In the genomic region with DNA sequence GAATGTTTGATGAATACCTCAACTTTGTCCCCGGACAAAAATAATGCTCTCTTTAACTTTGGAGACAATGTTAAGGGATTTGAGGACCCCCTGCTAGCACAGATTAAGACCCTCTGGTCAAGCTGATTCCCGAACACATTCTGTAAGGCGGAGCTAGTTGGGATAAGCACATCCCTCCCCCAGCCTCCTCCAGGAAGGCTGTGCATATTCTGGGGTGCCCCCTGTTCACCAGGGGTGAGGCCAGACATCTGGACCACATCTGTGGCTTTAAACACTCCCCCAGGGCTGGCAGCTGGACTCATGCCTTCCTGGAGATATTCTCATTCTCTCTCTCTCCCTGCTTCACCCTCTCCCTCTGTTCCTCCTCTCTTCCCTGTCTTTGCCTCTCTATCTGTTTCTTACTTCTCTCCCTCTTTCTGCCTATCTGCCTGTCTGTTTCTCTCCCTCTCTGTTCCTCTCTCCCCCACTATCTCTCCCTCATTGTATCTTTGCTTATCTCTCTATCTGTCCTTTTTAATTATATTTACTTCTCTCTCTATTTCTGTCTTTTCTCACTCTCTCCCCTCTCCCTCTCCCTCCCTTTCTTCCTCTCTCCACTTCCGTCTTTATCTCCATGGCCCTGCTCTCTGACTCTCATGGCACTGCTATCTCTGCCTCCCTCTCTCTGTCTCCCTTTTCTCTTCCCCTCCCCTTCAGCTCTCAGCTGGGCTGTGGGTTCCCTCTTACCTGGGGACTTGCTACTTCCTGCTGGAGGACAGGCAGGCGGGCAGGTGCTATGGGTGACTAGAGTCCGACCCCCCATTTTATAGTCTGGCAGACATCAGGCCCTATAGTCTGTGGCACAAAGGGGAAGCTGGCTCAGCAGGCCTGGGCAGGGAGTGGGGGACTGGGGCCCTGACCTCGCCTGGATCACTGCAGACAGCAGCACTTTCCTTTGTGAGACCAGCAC, we compare ENCODE assay signal across 13 cellular contexts. TPM values are rescaled to one million over a fixed set of nuclear protein-coding genes. Genes with fewer than 3 reads are reported as not detected.
DNase-seq lines count a peak whose midpoint lies in the region; ATAC-seq, FAIRE-seq and TF ChIP-seq lines count a peak whose summit lies in the region.
"Had no signal": no experiment of that assay in that cellular context is flagged by ENCODE, and none has a peak within 500 bp of the region (broad histone marks: within the 10 kb centered on the region; RNA-seq: fewer than 3 reads in every experiment).

A gene (minus strand): TSS at position 777 of the 949 bp plus-strand sequence. CDS start 1,708 bp downstream, outside the sequence.

- H3K27ac Mint-ChIP-seq in activated CD4-positive, alpha-beta T cell treated with anti-CD3 and anti-CD28 coated beads, Interleukin-2, amount 10 ng/mL, durations not matched to agents 7 days and 5 days = peak within 1 kb of the TSS; percentile 54
- peak within 1 kb of the TSS; percentile 87 for H3K27ac Mint-ChIP-seq in T-helper 17 cell
- H3K27ac Mint-ChIP-seq in stimulated activated memory B cell treated with anti-CD40 and anti-IgM and Interleukin-4, amounts not matched to agents 10 μg/mL and 1 μg/mL and 100 μg/mL, for 72 hours = peak within 1 kb of the TSS; percentile 40
- H3K27ac Mint-ChIP-seq: activated naive CD4-positive, alpha-beta T cell treated with anti-CD3 and anti-CD28 coated beads for 36 hours had no signal

- H3K27me3 Mint-ChIP-seq in activated CD4-positive, alpha-beta T cell treated with anti-CD3 and anti-CD28 coated beads, Interleukin-2, amount 10 ng/mL, durations not matched to agents 7 days and 5 days = peaks cover 12% of the 10 kb centered on the region
- H3K27me3 Mint-ChIP-seq in T-helper 17 cell = peaks cover 11% of the 10 kb centered on the region
- H3K27me3 Mint-ChIP-seq in stimulated activated memory B cell treated with anti-CD40 and anti-IgM and Interleukin-4, amounts not matched to agents 10 μg/mL and 1 μg/mL and 100 μg/mL, for 72 hours = no peaks in the 10 kb centered on the region

- FAIRE-seq in GM12891 (lab: Jason Lieb, UNC) = no peak
- FAIRE-seq: A549, GM18507 had no signal

- CTCF ChIA-PET in activated CD4-positive, alpha-beta T cell treated with anti-CD3 and anti-CD28 coated beads, Interleukin-2, amount 10 ng/mL, durations not matched to agents 7 days and 5 days (lab: Charles Lee) = interaction anchor here (1.0 kb wide), 1 partner anchor 12 kb away, joined by 3 read pairs; no protein-coding TSS in a partner anchor

- ATAC-seq in T-helper 17 cell = no peak
- peak; percentile 81 for ATAC-seq in left ventricle myocardium superior
- no peak for ATAC-seq in stimulated activated memory B cell treated with anti-CD40 and anti-IgM and Interleukin-4, amounts not matched to agents 10 μg/mL and 1 μg/mL and 100 μg/mL, for 72 hours
- ATAC-seq in GM19455 (IDR thresholded peaks at IDR 0.05; ENCODE audit: unreplicated experiment) = no peak
- ATAC-seq: A549 had no signal

- POLR2A ChIA-PET in activated CD4-positive, alpha-beta T cell treated with anti-CD3 and anti-CD28 coated beads, Interleukin-2, amount 10 ng/mL, durations not matched to agents 7 days and 5 days (lab: Charles Lee) = no interaction called here

- no peaks in the 10 kb centered on the region for H3K36me3 Mint-ChIP-seq in activated CD4-positive, alpha-beta T cell treated with anti-CD3 and anti-CD28 coated beads, Interleukin-2, amount 10 ng/mL, durations not matched to agents 7 days and 5 days (ENCODE audit: low read depth)
- peaks cover 2% of the 10 kb centered on the region for H3K36me3 Mint-ChIP-seq in T-helper 17 cell (ENCODE audit: low read depth)
- H3K36me3 Mint-ChIP-seq in stimulated activated memory B cell treated with anti-CD40 and anti-IgM and Interleukin-4, amounts not matched to agents 10 μg/mL and 1 μg/mL and 100 μg/mL, for 72 hours = no peaks in the 10 kb centered on the region

- H3K9me3 ChIP-seq in T-helper 17 cell (ENCODE audit: control insufficient read depth, low read length, poor library complexity, severe bottlenecking) = no peaks in the 10 kb centered on the region
- H3K9me3 ChIP-seq: A549 had no signal

- H3K4me1 Mint-ChIP-seq in activated CD4-positive, alpha-beta T cell treated with anti-CD3 and anti-CD28 coated beads, Interleukin-2, amount 10 ng/mL, durations not matched to agents 7 days and 5 days = peaks cover 18% of the 10 kb centered on the region
- peaks cover 17% of the 10 kb centered on the region for H3K4me1 Mint-ChIP-seq in T-helper 17 cell
- peaks cover 27% of the 10 kb centered on the region for H3K4me1 Mint-ChIP-seq in stimulated activated memory B cell treated with anti-CD40 and anti-IgM and Interleukin-4, amounts not matched to agents 10 μg/mL and 1 μg/mL and 100 μg/mL, for 72 hours

- intact Hi-C loops in left ventricle myocardium superior (cut with micrococcal nuclease) = no loop called here

- no peaks in the 10 kb centered on the region for H3K9me3 Mint-ChIP-seq in activated CD4-positive, alpha-beta T cell treated with anti-CD3 and anti-CD28 coated beads, Interleukin-2, amount 10 ng/mL, durations not matched to agents 7 days and 5 days
- no peaks in the 10 kb centered on the region for H3K9me3 Mint-ChIP-seq in stimulated activated memory B cell treated with anti-CD40 and anti-IgM and Interleukin-4, amounts not matched to agents 10 μg/mL and 1 μg/mL and 100 μg/mL, for 72 hours
- H3K9me3 Mint-ChIP-seq: activated naive CD4-positive, alpha-beta T cell treated with anti-CD3 and anti-CD28 coated beads for 36 hours; neural crest cell had no signal

- DNase-seq in activated CD4-positive, alpha-beta T cell treated with anti-CD3 and anti-CD28 coated beads, Interleukin-2, amount 10 ng/mL, durations not matched to agents 7 days and 5 days = no peak
- DNase-seq in activated CD4-positive, alpha-beta T cell treated with anti-CD3 and anti-CD28 coated beads, Interleukin-2, amount 50 U/mL, for 1 hour = no peak
- DNase-seq in T-helper 17 cell = no peak
- DNase-seq in left ventricle myocardium superior = peak; percentile 60
- no peak for DNase-seq in NCI-H2196 (lab: John Stamatoyannopoulos, UW; ENCODE audit: unreplicated experiment)
- DNase-seq in GM12891 (ENCODE audit: insufficient read length, low spot score) = no peak
- DNase-seq: activated naive CD4-positive, alpha-beta T cell treated with anti-CD3 and anti-CD28 coated beads for 36 hours; NCI-H1048 had no signal

- no peak within 1 kb of the TSS for H3K4me3 Mint-ChIP-seq in activated CD4-positive, alpha-beta T cell treated with anti-CD3 and anti-CD28 coated beads, Interleukin-2, amount 10 ng/mL, durations not matched to agents 7 days and 5 days
- H3K4me3 Mint-ChIP-seq in T-helper 17 cell = no peak within 1 kb of the TSS
- H3K4me3 Mint-ChIP-seq in stimulated activated memory B cell treated with anti-CD40 and anti-IgM and Interleukin-4, amounts not matched to agents 10 μg/mL and 1 μg/mL and 100 μg/mL, for 72 hours = no peak within 1 kb of the TSS
- H3K4me3 Mint-ChIP-seq: activated naive CD4-positive, alpha-beta T cell treated with anti-CD3 and anti-CD28 coated beads for 36 hours; neural crest cell had no signal

- TF ChIP-seq POLR2A in GM12891 (IDR thresholded peaks at IDR 0.05; ENCODE audit: low read depth, low read length) = no peak

TF ChIP-seq in GM12891, 5 proteins besides CTCF, POLR2A, EP300 and RAD21:
- no peak for TF ChIP-seq POLR2AphosphoS5 (IDR thresholded peaks at IDR 0.05; ENCODE audit: low read depth, low read length)
- TF ChIP-seq SPI1 (IDR thresholded peaks at IDR 0.05; ENCODE audit: low read depth, low read length) = no peak
- no peak for TF ChIP-seq PAX5 (IDR thresholded peaks at IDR 0.05; ENCODE audit: insufficient read depth, low read length, severe bottlenecking)
- no peak for TF ChIP-seq TAF1 (IDR thresholded peaks at IDR 0.05; ENCODE audit: low read depth, low read length)
- TF ChIP-seq POU2F2 (IDR thresholded peaks at IDR 0.05; ENCODE audit: low read depth, low read length) = no peak

RNA-seq across cellular contexts. Expression of the gene that starts here (rescaled TPM):
- not detected for total RNA-seq in activated CD4-positive, alpha-beta T cell treated with anti-CD3 and anti-CD28 coated beads, Interleukin-2, amount 10 ng/mL, durations not matched to agents 7 days and 5 days
- total RNA-seq in T-helper 17 cell = not detected
- total RNA-seq in left ventricle myocardium superior = 0.64 TPM
- not detected for polyA plus RNA-seq in GM12891 (2012; ENCODE audit: low read depth, missing spikeins)
- total RNA-seq: activated naive CD4-positive, alpha-beta T cell treated with anti-CD3 and anti-CD28 coated beads for 36 hours; neural crest cell had no signal
- polyA plus RNA-seq: A549 had no signal

Comparison
In these comparisons a context has a peak if more than half of its experiments do, and no peak if none do; other contexts are left out.
1. Peak in DNase-seq and ATAC-seq in left ventricle myocardium superior; RNA of the gene not detected or under 1 TPM.